ENCODE assay signal across 22 cellular contexts in the genomic region with DNA sequence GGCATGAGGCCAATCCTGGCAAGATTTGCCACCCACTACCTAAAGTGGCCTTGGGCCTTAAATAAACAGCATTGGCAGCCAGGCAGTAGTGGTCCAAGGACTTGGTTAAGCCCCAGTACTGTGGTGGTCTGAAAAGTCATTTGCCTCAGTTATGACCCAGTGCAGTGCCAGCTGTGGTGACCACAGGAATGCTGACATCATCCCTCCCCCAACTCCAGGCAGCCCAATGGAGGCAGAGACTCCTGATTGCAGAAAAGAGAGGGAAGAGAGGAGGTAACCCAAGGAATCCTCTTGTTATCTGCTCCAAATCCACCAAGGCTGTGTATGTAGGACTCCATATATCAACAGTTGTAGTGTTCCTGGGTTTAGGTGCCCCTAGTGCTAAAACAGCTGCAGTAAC.
"Had no signal": no experiment of that assay in that cellular context is flagged by ENCODE, and none has a peak within 500 bp of the region (broad histone marks: within the 10 kb centered on the region; RNA-seq: fewer than 3 reads in every experiment).

No MANE protein-coding gene starts in this region.

- FAIRE-seq: colon, endothelial cell of umbilical vein, frontal cortex, kidney had no signal

- ATAC-seq: foreskin keratinocyte; gastroesophageal sphincter; heart left ventricle; left cardiac atrium; left lung; left ventricle myocardium superior; lower lobe of right lung; naive thymus-derived CD4-positive, alpha-beta T cell had no signal

- H3K36me3 Mint-ChIP-seq: immature natural killer cell; naive thymus-derived CD4-positive, alpha-beta T cell had no signal

- H3K27ac Mint-ChIP-seq: immature natural killer cell; naive thymus-derived CD4-positive, alpha-beta T cell had no signal

- DNase-seq: dermis blood vessel endothelial cell; dorsolateral prefrontal cortex; effector CD4-positive, alpha-beta T cell; effector memory CD4-positive, alpha-beta T cell; foreskin keratinocyte; heart left ventricle; hypothalamus; immature natural killer cell; islet precursor cell; kidney; kidney glomerular epithelial cell; left cardiac atrium; left lung; left ventricle myocardium superior; lower lobe of right lung; mesendoderm; midbrain; naive thymus-derived CD4-positive, alpha-beta T cell had no signal

- H3K4me1 Mint-ChIP-seq: immature natural killer cell; naive thymus-derived CD4-positive, alpha-beta T cell had no signal

- H3K4me3 Mint-ChIP-seq: immature natural killer cell; naive thymus-derived CD4-positive, alpha-beta T cell had no signal
